In genomic region chr5:116370886-116371285, GRCh38 we compare ENCODE assay signal across 14 cellular contexts.
A peak's percentile ranks its signal among the peaks of the same experiment; 100 is the strongest.
DNase-seq lines count a peak whose midpoint lies in the region; ATAC-seq, FAIRE-seq and TF ChIP-seq lines count a peak whose summit lies in the region.
"Had no signal": no experiment of that assay in that cellular context is flagged by ENCODE, and none has a peak within 500 bp of the region (broad histone marks: within the 10 kb centered on the region; RNA-seq: fewer than 3 reads in every experiment).

No MANE protein-coding gene starts in this region.

- FAIRE-seq in kidney (lab: Jason Lieb, UNC), result peak; percentile 70

- peaks cover 0 to 5% of the 10 kb centered on the region in 2 donors for H3K4me1 ChIP-seq in right atrium auricular region
- H3K4me1 ChIP-seq in kidney (ENCODE audit: control insufficient read depth in 1 of 2, insufficient read depth in 1 of 2, low read depth in 1 of 2, low read length in 2 of 2), result peaks cover 3 to 13% of the 10 kb centered on the region in 2 donors
- peaks cover 0 to 49% (median 0%) of the 10 kb centered on the region in 5 donors for H3K4me1 ChIP-seq in subcutaneous abdominal adipose tissue (ENCODE audit: control insufficient read depth in 5 of 5, insufficient read depth in 5 of 5, low read length in 5 of 5)
- H3K4me1 ChIP-seq in ovary (ENCODE audit: insufficient read depth), result no peaks in the 10 kb centered on the region

- TF ChIP-seq POLR2A in ovary (IDR thresholded peaks at IDR 0.05), result no peak

- TF ChIP-seq CTCF in right atrium auricular region (IDR thresholded peaks at IDR 0.05) (no peak), kidney (IDR thresholded peaks at IDR 0.05; ENCODE audit: borderline replicate concordance, extremely low read depth, insufficient read depth) (no peak), ovary (IDR thresholded peaks at IDR 0.05) (no peak)

- DNase-seq in Right ventricle myocardium superior (no peak), right atrium auricular region (ENCODE audit: low spot score) (no peak), caudate nucleus (lab: John Stamatoyannopoulos, UW) (peak in 1 of 61 donors; percentile 25), kidney (no peak), ovary (no peak), midbrain (lab: John Stamatoyannopoulos, UW) (no peak)
- DNase-seq: activated CD4-positive, CD25-positive, alpha-beta regulatory T cell treated with anti-CD3 and anti-CD28 coated beads, Interleukin-2, amount 50 U/mL, for 72 hours; activated T-cell treated with anti-CD3 and anti-CD28 coated beads, Interleukin-2, amount 50 U/mL, for 4 hours; GOT3; NCI-H1930; SK-N-SH had no signal

- no peaks in the 10 kb centered on the region for H3K36me3 ChIP-seq in right atrium auricular region
- no peaks in the 10 kb centered on the region for H3K36me3 ChIP-seq in kidney (ENCODE audit: control insufficient read depth in 1 of 2, insufficient read depth in 2 of 2, low read length in 2 of 2)
- no peaks in the 10 kb centered on the region for H3K36me3 ChIP-seq in subcutaneous abdominal adipose tissue (ENCODE audit: control insufficient read depth in 5 of 5, insufficient read depth in 5 of 5, low read length in 5 of 5)
- no peaks in the 10 kb centered on the region for H3K36me3 ChIP-seq in ovary

- H3K27me3 ChIP-seq in right atrium auricular region (no peaks in the 10 kb centered on the region), subcutaneous abdominal adipose tissue (ENCODE audit: control insufficient read depth in 5 of 5, insufficient read depth in 4 of 5, low read length in 5 of 5) (no peaks in the 10 kb centered on the region), ovary (no peaks in the 10 kb centered on the region)

- 18 to 34% (median 26%) methylated on average over 2 of the region's 2 CpGs for WGBS in ovary, 3 donors

- H3K9me3 ChIP-seq in right atrium auricular region (no peaks in the 10 kb centered on the region), kidney (ENCODE audit: control insufficient read depth in 1 of 2, low read length in 2 of 2) (no peaks in the 10 kb centered on the region), subcutaneous abdominal adipose tissue (ENCODE audit: control insufficient read depth in 5 of 5, low read length in 5 of 5) (no peaks in the 10 kb centered on the region), ovary (no peaks in the 10 kb centered on the region)
- H3K9me3 ChIP-seq: SK-N-SH had no signal

- H3K9ac ChIP-seq in kidney (ENCODE audit: low read length in 2 of 2) (no peak overlapping the region), subcutaneous abdominal adipose tissue (ENCODE audit: low read length in 5 of 5) (no peak overlapping the region)
- H3K9ac ChIP-seq: SK-N-SH had no signal

- H3K27ac ChIP-seq in right atrium auricular region, result peak overlapping the region in 1 of 2 donors; percentile 48
- peak overlapping the region; percentile 85 for H3K27ac ChIP-seq in caudate nucleus (ENCODE audit: low read depth, low read length)
- H3K27ac ChIP-seq in kidney (ENCODE audit: low read depth in 2 of 2, low read length in 2 of 2), result peak overlapping the region in 1 of 2 donors; percentile 52
- peak overlapping the region; percentile 64 for H3K27ac ChIP-seq in subcutaneous abdominal adipose tissue (ENCODE audit: low read depth, low read length)
- no peak overlapping the region for H3K27ac ChIP-seq in ovary

- intact Hi-C loops in Right ventricle myocardium superior (cut with DNase I), result no loop called here
- intact Hi-C loops in kidney (cut with DNase I), result no loop called here
- intact Hi-C loops in ovary (cut with DNase I), result no loop called here

- ATAC-seq in Right ventricle myocardium superior (ENCODE audit: poor library complexity), result peak; percentile 41
- no peak for ATAC-seq in HG02840 (IDR thresholded peaks at IDR 0.05; ENCODE audit: low FRiP score, unreplicated experiment)
- ATAC-seq: activated T-cell treated with anti-CD3 and anti-CD28 coated beads, Interleukin-2, amount 50 U/mL, for 4 hours had no signal

- no peak for TF ChIP-seq EP300 in ovary (IDR thresholded peaks at IDR 0.05)

- no peak overlapping the region for H3K4me3 ChIP-seq in right atrium auricular region
- H3K4me3 ChIP-seq in kidney (ENCODE audit: low read length in 2 of 2), result no peak overlapping the region
- no peak overlapping the region for H3K4me3 ChIP-seq in subcutaneous abdominal adipose tissue (ENCODE audit: low read depth in 1 of 5, low read length in 5 of 5)
- H3K4me3 ChIP-seq in ovary, result no peak overlapping the region
- H3K4me3 ChIP-seq: GM12878 had no signal

Comparison
In these comparisons a context has a peak if more than half of its experiments do, and no peak if none do; other contexts are left out.
1. H3K27ac ChIP-seq: peak in caudate nucleus (single experiment) and subcutaneous abdominal adipose tissue (single experiment); none in ovary (0 of 2).